1 cellular context compared by ENCODE assay signal in genomic region chr5:32312682-32313523, GRCh38.
TF ChIP-seq lines count a peak whose summit lies in the region.

TSS of gene MTMR12 (minus strand) at chr5:32312939. CDS start at chr5:32312838, 101 bp downstream.

TF ChIP-seq in H1, 55 proteins besides CTCF, POLR2A, EP300 and RAD21:
- TF ChIP-seq POLR2AphosphoS5 (IDR thresholded peaks at IDR 0.05; ENCODE audit: low read depth, low read length): peak; percentile 93
- no peak for TF ChIP-seq BCL11A (IDR thresholded peaks at IDR 0.05; ENCODE audit: low read depth in 2 of 2, low read length in 2 of 2)
- peak; percentile 90 for TF ChIP-seq CHD2 (IDR thresholded peaks at IDR 0.05; ENCODE audit: low read length)
- TF ChIP-seq RXRA (IDR thresholded peaks at IDR 0.05; ENCODE audit: insufficient read depth, low read depth, low read length): no peak
- peak; percentile 58 for TF ChIP-seq PHF8 (conservative IDR thresholded peaks at IDR 0.05; ENCODE audit: low read depth, low read length)
- TF ChIP-seq RBBP5 (IDR thresholded peaks at IDR 0.05; ENCODE audit: borderline replicate concordance, low read depth, low read length): no peak
- no peak for TF ChIP-seq BACH1 (IDR thresholded peaks at IDR 0.05; ENCODE audit: low read length)
- TF ChIP-seq CHD1 (IDR thresholded peaks at IDR 0.05; ENCODE audit: low read depth, low read length): no peak
- TF ChIP-seq RFX5 (IDR thresholded peaks at IDR 0.05; ENCODE audit: borderline replicate concordance, low read depth, low read length): peak; percentile 60; the same call in 1 of the 2 replicates
- no peak for TF ChIP-seq TEAD4 (IDR thresholded peaks at IDR 0.05; ENCODE audit: low read depth, low read length)
- peak; percentile 88 for TF ChIP-seq SP2 (IDR thresholded peaks at IDR 0.05; ENCODE audit: low read length)
- no peak for TF ChIP-seq KDM1A (IDR thresholded peaks at IDR 0.05; ENCODE audit: borderline replicate concordance, low read length)
- TF ChIP-seq KDM4A (IDR thresholded peaks at IDR 0.05; ENCODE audit: low read depth, low read length, severe bottlenecking): peak; percentile 55
- TF ChIP-seq ZNF274 (IDR thresholded peaks at IDR 0.05; ENCODE audit: borderline replicate concordance, extremely low read depth, low read length): no peak
- TF ChIP-seq TAF7 (optimal IDR thresholded peaks at IDR 0.05; ENCODE audit: borderline replicate concordance, low read depth, low read length): peak; percentile 75
- no peak for TF ChIP-seq EZH2 (IDR thresholded peaks at IDR 0.05; ENCODE audit: low read depth, low read length, severe bottlenecking)
- TF ChIP-seq CTBP2 (IDR thresholded peaks at IDR 0.05; ENCODE audit: borderline replicate concordance, insufficient read depth, insufficient read length, low read length): no peak
- TF ChIP-seq, protein P1, sequence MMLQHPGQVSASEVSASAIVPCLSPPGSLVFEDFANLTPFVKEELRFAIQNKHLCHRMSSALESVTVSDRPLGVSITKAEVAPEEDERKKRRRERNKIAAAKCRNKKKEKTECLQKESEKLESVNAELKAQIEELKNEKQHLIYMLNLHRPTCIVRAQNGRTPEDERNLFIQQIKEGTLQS (IDR thresholded peaks at IDR 0.05; ENCODE audit: insufficient read depth, low read depth, low read length): no peak
- TF ChIP-seq SRF (IDR thresholded peaks at IDR 0.05; ENCODE audit: low read depth, low read length): no peak
- no peak for TF ChIP-seq GTF2F1 (IDR thresholded peaks at IDR 0.05; ENCODE audit: borderline replicate concordance, low read depth, low read length)
- 0 out of 2 replicates have a peak, but pooled peaks have one; percentile 54 for TF ChIP-seq YY1 (IDR thresholded peaks at IDR 0.05; ENCODE audit: low read depth, low read length)
- TF ChIP-seq, protein P2, sequence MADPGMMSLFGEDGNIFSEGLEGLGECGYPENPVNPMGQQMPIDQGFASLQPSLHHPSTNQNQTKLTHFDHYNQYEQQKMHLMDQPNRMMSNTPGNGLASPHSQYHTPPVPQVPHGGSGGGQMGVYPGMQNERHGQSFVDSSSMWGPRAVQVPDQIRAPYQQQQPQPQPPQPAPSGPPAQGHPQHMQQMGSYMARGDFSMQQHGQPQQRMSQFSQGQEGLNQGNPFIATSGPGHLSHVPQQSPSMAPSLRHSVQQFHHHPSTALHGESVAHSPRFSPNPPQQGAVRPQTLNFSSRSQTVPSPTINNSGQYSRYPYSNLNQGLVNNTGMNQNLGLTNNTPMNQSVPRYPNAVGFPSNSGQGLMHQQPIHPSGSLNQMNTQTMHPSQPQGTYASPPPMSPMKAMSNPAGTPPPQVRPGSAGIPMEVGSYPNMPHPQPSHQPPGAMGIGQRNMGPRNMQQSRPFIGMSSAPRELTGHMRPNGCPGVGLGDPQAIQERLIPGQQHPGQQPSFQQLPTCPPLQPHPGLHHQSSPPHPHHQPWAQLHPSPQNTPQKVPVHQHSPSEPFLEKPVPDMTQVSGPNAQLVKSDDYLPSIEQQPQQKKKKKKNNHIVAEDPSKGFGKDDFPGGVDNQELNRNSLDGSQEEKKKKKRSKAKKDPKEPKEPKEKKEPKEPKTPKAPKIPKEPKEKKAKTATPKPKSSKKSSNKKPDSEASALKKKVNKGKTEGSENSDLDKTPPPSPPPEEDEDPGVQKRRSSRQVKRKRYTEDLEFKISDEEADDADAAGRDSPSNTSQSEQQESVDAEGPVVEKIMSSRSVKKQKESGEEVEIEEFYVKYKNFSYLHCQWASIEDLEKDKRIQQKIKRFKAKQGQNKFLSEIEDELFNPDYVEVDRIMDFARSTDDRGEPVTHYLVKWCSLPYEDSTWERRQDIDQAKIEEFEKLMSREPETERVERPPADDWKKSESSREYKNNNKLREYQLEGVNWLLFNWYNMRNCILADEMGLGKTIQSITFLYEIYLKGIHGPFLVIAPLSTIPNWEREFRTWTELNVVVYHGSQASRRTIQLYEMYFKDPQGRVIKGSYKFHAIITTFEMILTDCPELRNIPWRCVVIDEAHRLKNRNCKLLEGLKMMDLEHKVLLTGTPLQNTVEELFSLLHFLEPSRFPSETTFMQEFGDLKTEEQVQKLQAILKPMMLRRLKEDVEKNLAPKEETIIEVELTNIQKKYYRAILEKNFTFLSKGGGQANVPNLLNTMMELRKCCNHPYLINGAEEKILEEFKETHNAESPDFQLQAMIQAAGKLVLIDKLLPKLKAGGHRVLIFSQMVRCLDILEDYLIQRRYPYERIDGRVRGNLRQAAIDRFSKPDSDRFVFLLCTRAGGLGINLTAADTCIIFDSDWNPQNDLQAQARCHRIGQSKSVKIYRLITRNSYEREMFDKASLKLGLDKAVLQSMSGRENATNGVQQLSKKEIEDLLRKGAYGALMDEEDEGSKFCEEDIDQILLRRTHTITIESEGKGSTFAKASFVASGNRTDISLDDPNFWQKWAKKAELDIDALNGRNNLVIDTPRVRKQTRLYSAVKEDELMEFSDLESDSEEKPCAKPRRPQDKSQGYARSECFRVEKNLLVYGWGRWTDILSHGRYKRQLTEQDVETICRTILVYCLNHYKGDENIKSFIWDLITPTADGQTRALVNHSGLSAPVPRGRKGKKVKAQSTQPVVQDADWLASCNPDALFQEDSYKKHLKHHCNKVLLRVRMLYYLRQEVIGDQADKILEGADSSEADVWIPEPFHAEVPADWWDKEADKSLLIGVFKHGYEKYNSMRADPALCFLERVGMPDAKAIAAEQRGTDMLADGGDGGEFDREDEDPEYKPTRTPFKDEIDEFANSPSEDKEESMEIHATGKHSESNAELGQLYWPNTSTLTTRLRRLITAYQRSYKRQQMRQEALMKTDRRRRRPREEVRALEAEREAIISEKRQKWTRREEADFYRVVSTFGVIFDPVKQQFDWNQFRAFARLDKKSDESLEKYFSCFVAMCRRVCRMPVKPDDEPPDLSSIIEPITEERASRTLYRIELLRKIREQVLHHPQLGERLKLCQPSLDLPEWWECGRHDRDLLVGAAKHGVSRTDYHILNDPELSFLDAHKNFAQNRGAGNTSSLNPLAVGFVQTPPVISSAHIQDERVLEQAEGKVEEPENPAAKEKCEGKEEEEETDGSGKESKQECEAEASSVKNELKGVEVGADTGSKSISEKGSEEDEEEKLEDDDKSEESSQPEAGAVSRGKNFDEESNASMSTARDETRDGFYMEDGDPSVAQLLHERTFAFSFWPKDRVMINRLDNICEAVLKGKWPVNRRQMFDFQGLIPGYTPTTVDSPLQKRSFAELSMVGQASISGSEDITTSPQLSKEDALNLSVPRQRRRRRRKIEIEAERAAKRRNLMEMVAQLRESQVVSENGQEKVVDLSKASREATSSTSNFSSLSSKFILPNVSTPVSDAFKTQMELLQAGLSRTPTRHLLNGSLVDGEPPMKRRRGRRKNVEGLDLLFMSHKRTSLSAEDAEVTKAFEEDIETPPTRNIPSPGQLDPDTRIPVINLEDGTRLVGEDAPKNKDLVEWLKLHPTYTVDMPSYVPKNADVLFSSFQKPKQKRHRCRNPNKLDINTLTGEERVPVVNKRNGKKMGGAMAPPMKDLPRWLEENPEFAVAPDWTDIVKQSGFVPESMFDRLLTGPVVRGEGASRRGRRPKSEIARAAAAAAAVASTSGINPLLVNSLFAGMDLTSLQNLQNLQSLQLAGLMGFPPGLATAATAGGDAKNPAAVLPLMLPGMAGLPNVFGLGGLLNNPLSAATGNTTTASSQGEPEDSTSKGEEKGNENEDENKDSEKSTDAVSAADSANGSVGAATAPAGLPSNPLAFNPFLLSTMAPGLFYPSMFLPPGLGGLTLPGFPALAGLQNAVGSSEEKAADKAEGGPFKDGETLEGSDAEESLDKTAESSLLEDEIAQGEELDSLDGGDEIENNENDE (IDR thresholded peaks at IDR 0.05; ENCODE audit: insufficient replicate concordance, low read length): no peak
- TF ChIP-seq HDAC6 (IDR thresholded peaks at IDR 0.05; ENCODE audit: low read depth, low read length): no peak
- TF ChIP-seq KDM5A (IDR thresholded peaks at IDR 0.05; ENCODE audit: low read length): 0 out of 2 replicates have a peak, but pooled peaks have one; percentile 37
- no peak for TF ChIP-seq TCF12 (IDR thresholded peaks at IDR 0.05; ENCODE audit: low read depth, low read length)
- TF ChIP-seq HDAC2 (IDR thresholded peaks at IDR 0.05; ENCODE audit: borderline replicate concordance in 1 of 2, low read depth in 2 of 2, low read length in 2 of 2): 0 out of 4 replicates have a peak, but pooled peaks of 1 of the 2 experiments have one; percentile 1
- TF ChIP-seq SP1 (IDR thresholded peaks at IDR 0.05; ENCODE audit: low read depth, low read length): peak; percentile 99
- no peak for TF ChIP-seq CEBPB (IDR thresholded peaks at IDR 0.05; ENCODE audit: low read depth, low read length)
- TF ChIP-seq USF2 (IDR thresholded peaks at IDR 0.05; ENCODE audit: low read length): no peak
- peak; percentile 90 for TF ChIP-seq TAF1 (IDR thresholded peaks at IDR 0.05; ENCODE audit: low read depth, low read length)
- no peak; a peak in 1 of 4 replicates for TF ChIP-seq SIN3A (conservative IDR thresholded peaks at IDR 0.05 in 1 of 2, IDR thresholded peaks at IDR 0.05 in 1 of 2; ENCODE audit: low read depth in 1 of 2, low read length in 2 of 2)
- TF ChIP-seq NRF1 (IDR thresholded peaks at IDR 0.05; ENCODE audit: low read depth, low read length): peak; percentile 27; the same call in 1 of the 2 replicates
- TF ChIP-seq POU5F1 (IDR thresholded peaks at IDR 0.05; ENCODE audit: low read depth, low read length): no peak
- TF ChIP-seq RNF2 (IDR thresholded peaks at IDR 0.05; ENCODE audit: borderline replicate concordance, low read depth, low read length, missing control alignments, poor library complexity, severe bottlenecking): no peak
- TF ChIP-seq JUN (IDR thresholded peaks at IDR 0.05; ENCODE audit: low read depth, low read length): no peak
- peak; percentile 22; the same call in 1 of the 2 replicates for TF ChIP-seq CREB1 (IDR thresholded peaks at IDR 0.05)
- TF ChIP-seq GABPA (IDR thresholded peaks at IDR 0.05; ENCODE audit: borderline replicate concordance, insufficient read depth, low read length): no peak
- TF ChIP-seq TBP (IDR thresholded peaks at IDR 0.05; ENCODE audit: low read depth, low read length): peak; percentile 77
- TF ChIP-seq BRCA1 (IDR thresholded peaks at IDR 0.05; ENCODE audit: low read depth, low read length): no peak
- no peak for TF ChIP-seq SIRT6 (IDR thresholded peaks at IDR 0.05; ENCODE audit: low read length)
- TF ChIP-seq SIX5 (IDR thresholded peaks at IDR 0.05; ENCODE audit: low read depth, low read length): no peak
